16 cellular contexts compared by ENCODE assay signal in the genomic region with DNA sequence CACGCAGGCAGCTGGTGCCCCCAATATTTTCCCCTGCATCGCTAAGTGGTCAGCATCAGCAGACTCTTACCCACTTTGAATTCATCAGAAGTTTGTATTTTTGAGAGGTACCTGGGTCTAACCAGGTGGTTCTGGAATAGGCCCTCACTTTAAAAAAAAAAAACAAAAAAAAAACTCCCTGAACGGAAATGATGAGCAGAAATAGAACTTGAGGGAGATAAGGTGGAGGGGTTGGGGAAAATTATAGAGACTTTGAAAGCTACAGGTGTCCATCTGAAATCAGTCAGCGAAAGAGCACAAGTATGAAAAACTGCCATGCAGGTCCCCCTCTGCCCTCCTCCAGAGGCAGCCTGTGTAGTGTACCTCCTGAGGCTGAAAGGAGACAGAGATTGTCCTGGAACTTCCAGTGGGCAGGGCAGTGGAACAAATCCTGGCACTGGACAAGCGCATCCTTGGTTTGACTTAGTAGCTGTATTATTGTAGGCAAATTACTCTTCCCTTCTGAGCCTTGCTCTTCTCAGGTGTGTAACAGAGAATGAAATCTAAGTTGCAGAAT. TPM values are rescaled to one million over a fixed set of nuclear protein-coding genes. Genes with fewer than 3 reads are reported as not detected.
DNase-seq lines count a peak whose midpoint lies in the region; ATAC-seq and TF ChIP-seq lines count a peak whose summit lies in the region.
"Had no signal": no experiment of that assay in that cellular context is flagged by ENCODE, and none has a peak within 500 bp of the region (broad histone marks: within the 10 kb centered on the region; RNA-seq: fewer than 3 reads in every experiment).

No MANE protein-coding gene starts in this region.

- H3K27ac Mint-ChIP-seq in activated naive CD4-positive, alpha-beta T cell treated with anti-CD3 and anti-CD28 coated beads, Interleukin-2, amount 50 U/mL, for 24 hours = peak overlapping the region; percentile 92
- peak overlapping the region; percentile 92 to 100 (median 94) for H3K27ac Mint-ChIP-seq in immature natural killer cell

- no peak overlapping the region for H2AFZ ChIP-seq in OCI-LY7 (ENCODE audit: low read length)

- H3K4me1 Mint-ChIP-seq in activated naive CD4-positive, alpha-beta T cell treated with anti-CD3 and anti-CD28 coated beads, Interleukin-2, amount 50 U/mL, for 24 hours = peaks cover 88% of the 10 kb centered on the region
- peaks cover 81 to 92% of the 10 kb centered on the region in 2 donors for H3K4me1 Mint-ChIP-seq in immature natural killer cell

- H3K9me3 Mint-ChIP-seq in activated naive CD4-positive, alpha-beta T cell treated with anti-CD3 and anti-CD28 coated beads, Interleukin-2, amount 50 U/mL, for 24 hours = peaks cover 18% of the 10 kb centered on the region
- peaks cover 7 to 31% (median 28%) of the 10 kb centered on the region in 6 donors for H3K9me3 Mint-ChIP-seq in immature natural killer cell

- H3K27ac ChIP-seq in OCI-LY7 (ENCODE audit: low read depth, low read length, poor library complexity, severe bottlenecking) = no peak overlapping the region
- H3K27ac ChIP-seq: uterus had no signal

- no peaks in the 10 kb centered on the region for H3K79me2 ChIP-seq in OCI-LY7 (ENCODE audit: insufficient read depth, low read depth, low read length)

- peaks cover 11% of the 10 kb centered on the region for H3K4me1 ChIP-seq in OCI-LY7 (ENCODE audit: insufficient read depth, low read length, poor library complexity, severe bottlenecking)
- H3K4me1 ChIP-seq: uterus had no signal

- H3K4me2 ChIP-seq in OCI-LY7 (ENCODE audit: low read length) = 0 out of 2 replicates have a peak overlapping the region, but pooled peaks have one; percentile 17

- peaks cover 34% of the 10 kb centered on the region for H3K36me3 Mint-ChIP-seq in activated naive CD4-positive, alpha-beta T cell treated with anti-CD3 and anti-CD28 coated beads, Interleukin-2, amount 50 U/mL, for 24 hours
- peaks cover 30 to 40% (median 36%) of the 10 kb centered on the region in 3 donors for H3K36me3 Mint-ChIP-seq in immature natural killer cell

- H3K9me3 ChIP-seq in OCI-LY7 (ENCODE audit: low read length) = no peaks in the 10 kb centered on the region; the same call in 1 of the 2 replicates
- H3K9me3 ChIP-seq: uterus had no signal

- DNase-seq in activated naive CD4-positive, alpha-beta T cell treated with anti-CD3 and anti-CD28 coated beads, Interleukin-2, amount 50 U/mL, for 16 hours = no peak
- DNase-seq in OCI-LY7 (ENCODE audit: low spot score) = no peak
- no peak for DNase-seq in immature natural killer cell
- DNase-seq in stimulated activated CD4-positive, alpha-beta T cell treated with anti-CD3 and anti-CD28 coated beads, Interleukin-2, amount 100 ng/mL, for 24 hours = no peak
- no peak for DNase-seq in HUDEP-2 (lab: John Stamatoyannopoulos, UW; ENCODE audit: unreplicated experiment in 76 of 76)
- DNase-seq: GDM1; hypothalamus; left cardiac atrium; posterior cingulate gyrus; small intestine; stimulated activated naive CD4-positive, alpha-beta T cell treated with Interleukin-2 at 50 U/mL for 16 hours; uterus had no signal

- H3K9me2 ChIP-seq in OCI-LY7 (ENCODE audit: insufficient read depth, low read length) = no peaks in the 10 kb centered on the region

- TF ChIP-seq CTCF in OCI-LY7 (conservative IDR thresholded peaks at IDR 0.05; ENCODE audit: low read length) = no peak

- ATAC-seq in HG03175 (IDR thresholded peaks at IDR 0.05; ENCODE audit: unreplicated experiment) (no peak), HG02973 (IDR thresholded peaks at IDR 0.05; ENCODE audit: unreplicated experiment) (no peak)
- ATAC-seq: left cardiac atrium, Right ventricle myocardium inferior had no signal

- H3K27me3 Mint-ChIP-seq in activated naive CD4-positive, alpha-beta T cell treated with anti-CD3 and anti-CD28 coated beads, Interleukin-2, amount 50 U/mL, for 24 hours = no peaks in the 10 kb centered on the region
- H3K27me3 Mint-ChIP-seq in immature natural killer cell (ENCODE audit: low read depth in 3 of 3) = peaks cover 11 to 32% (median 20%) of the 10 kb centered on the region in 3 donors

- no peaks in the 10 kb centered on the region for H4K20me1 ChIP-seq in OCI-LY7 (ENCODE audit: insufficient read depth, low read length)

- intact Hi-C loops in OCI-LY7 (cut with micrococcal nuclease; ENCODE audit: unreplicated experiment) = no loop called here

- no TSS peak for BruUV-seq in OCI-LY7 (replicated peaks; lab: Mats Ljungman, UMichigan)

- no peaks in the 10 kb centered on the region for H3K36me3 ChIP-seq in OCI-LY7 (ENCODE audit: insufficient read depth, low read length)
- H3K36me3 ChIP-seq: uterus had no signal

- H3K4me3 ChIP-seq in OCI-LY7 (ENCODE audit: low read depth, low read length, poor library complexity, severe bottlenecking) = no peak overlapping the region
- H3K4me3 ChIP-seq: uterus had no signal

- CTCF ChIA-PET in OCI-LY7 (lab: Charles Lee; ENCODE audit: unreplicated experiment) = no interaction called here

- H3K4me3 Mint-ChIP-seq in activated naive CD4-positive, alpha-beta T cell treated with anti-CD3 and anti-CD28 coated beads, Interleukin-2, amount 50 U/mL, for 24 hours = peak overlapping the region; percentile 86
- peak overlapping the region; percentile 88 to 97 (median 90) for H3K4me3 Mint-ChIP-seq in immature natural killer cell

- POLR2A ChIA-PET in OCI-LY7 (lab: Charles Lee) = interaction anchor here (0.7 to 1.1 kb wide), 2 partner anchors 14 to 35 kb away, joined by 3 read pairs; no protein-coding TSS in a partner anchor

RNA-seq across cellular contexts. Expression of a gene that starts 1.2 kb away (rescaled TPM):
- total RNA-seq in OCI-LY7 (2014; rRNA removed; shearing (Covaris generic)) = not detected in 2 replicates
- not detected in 2 replicates for total RNA-seq in OCI-LY7 (2022)
- polyA plus RNA-seq in immature natural killer cell = 100 to 1,000 TPM; 316 to 379 (median 359) TPM

RNA-seq across cellular contexts. Expression of a gene that starts 28.6 kb away (rescaled TPM):
- 131 and 150 TPM in 2 replicates for total RNA-seq in OCI-LY7 (2014; rRNA removed; shearing (Covaris generic))
- total RNA-seq in OCI-LY7 (2022) = 131 and 149 TPM in 2 replicates
- 100 to 1,000 TPM; 202 to 229 (median 205) TPM for polyA plus RNA-seq in immature natural killer cell

RNA-seq across cellular contexts. Expression of a gene that starts 55.8 kb away (rescaled TPM):
- 23.7 and 28.4 TPM in 2 replicates for total RNA-seq in OCI-LY7 (2014; rRNA removed; shearing (Covaris generic))
- 40.2 and 42.8 TPM in 2 replicates for total RNA-seq in OCI-LY7 (2022)
- 10 to 100 TPM; 46.1 to 68.2 (median 57.2) TPM for polyA plus RNA-seq in immature natural killer cell
- total RNA-seq: Right ventricle myocardium inferior had no signal
